ENCODE assay signal across 14 cellular contexts in genomic region chr1:11920239-11920903, GRCh38. TPM values are rescaled to one million over a fixed set of nuclear protein-coding genes. Genes with fewer than 3 reads are reported as not detected.
DNase-seq lines count a peak whose midpoint lies in the region; ATAC-seq and TF ChIP-seq lines count a peak whose summit lies in the region.
"Had no signal": no experiment of that assay in that cellular context is flagged by ENCODE, and none has a peak within 500 bp of the region (broad histone marks: within the 10 kb centered on the region; RNA-seq: fewer than 3 reads in every experiment).

No MANE protein-coding gene starts in this region.

- no peak overlapping the region for H3K4me3 ChIP-seq in body of pancreas
- no peak overlapping the region for H3K4me3 ChIP-seq in lung
- no peak overlapping the region for H3K4me3 ChIP-seq in stomach

- H3K27ac ChIP-seq in body of pancreas (no peak overlapping the region), lung (ENCODE audit: low read depth in 1 of 2, low read length in 1 of 2) (peak overlapping the region; percentile 14 to 32), stomach (peak overlapping the region in 3 of 5 donors; percentile 25 to 34 (median 28))
- H3K27ac ChIP-seq: 22Rv1 had no signal

- DNase-seq in DMS 273 (lab: John Stamatoyannopoulos, UW; ENCODE audit: unreplicated experiment) (peak; percentile 72), DMS 273 treated with DMSO at 0.1 percent for 48 hours (lab: John Stamatoyannopoulos, UW) (no peak), body of pancreas (peak in 3 of 4 donors; percentile 35 to 66 (median 62)), lung (ENCODE audit: low spot score) (no peak), stomach (peak; percentile 52), NAMALWA (ENCODE audit: low spot score) (no peak), NCI-H1417 (lab: John Stamatoyannopoulos, UW) (no peak), GDM1 (lab: John Stamatoyannopoulos, UW) (no peak)
- DNase-seq: activated CD4-positive, alpha-beta T cell treated with anti-CD3 and anti-CD28 coated beads, Interleukin-2, amount 10 ng/mL, durations not matched to agents 7 days and 5 days; DMS53; NCI-H2029; stimulated activated CD4-positive, alpha-beta T cell treated with anti-CD3 and anti-CD28 coated beads, Interleukin-4, amount 100 ng/mL, for 1 hour; T-cell had no signal

- WGBS in body of pancreas, 2 donors = 43 to 45% methylated on average over 3 to 12 of the region's 12 CpGs
- 75 to 80% methylated on average over 12 of the region's 12 CpGs for WGBS in lung, 2 donors
- WGBS in stomach, 5 donors = 38 to 61% (median 46%) methylated on average over 12 of the region's 12 CpGs

- H3K36me3 ChIP-seq in body of pancreas (replicated peaks in 1 of 2; ENCODE audit: insufficient read depth in 1 of 2, low read depth in 2 of 2) = peaks cover 4 to 9% of the 10 kb centered on the region in 2 donors
- H3K36me3 ChIP-seq in lung (ENCODE audit: control insufficient read depth in 2 of 2, insufficient read depth in 2 of 2, low read length in 2 of 2) = peaks cover 4 to 43% of the 10 kb centered on the region in 2 donors
- H3K36me3 ChIP-seq in stomach = peaks cover 40 to 69% (median 64%) of the 10 kb centered on the region in 4 donors

- H3K4me1 ChIP-seq in body of pancreas (peaks cover 44% of the 10 kb centered on the region), lung (ENCODE audit: control insufficient read depth in 2 of 2, insufficient read depth in 2 of 2, low read length in 2 of 2) (peaks cover 4 to 15% of the 10 kb centered on the region in 2 donors), stomach (peaks cover 51 to 75% (median 63%) of the 10 kb centered on the region in 4 donors)

- TF ChIP-seq POLR2A in body of pancreas (IDR thresholded peaks at IDR 0.05) = no peak
- no peak for TF ChIP-seq POLR2A in stomach (IDR thresholded peaks at IDR 0.05)

- intact Hi-C loops in body of pancreas (cut with DNase I) = no loop called here
- intact Hi-C loops in stomach (cut with DNase I; ENCODE audit: low total_unique reads) = no loop called here

- H3K9me3 ChIP-seq in body of pancreas = no peaks in the 10 kb centered on the region
- H3K9me3 ChIP-seq in lung (ENCODE audit: control insufficient read depth in 2 of 2, insufficient read depth in 1 of 2, low read length in 1 of 2) = no peaks in the 10 kb centered on the region
- no peaks in the 10 kb centered on the region for H3K9me3 ChIP-seq in stomach

- TF ChIP-seq EP300 in stomach (IDR thresholded peaks at IDR 0.05) = no peak

- TF ChIP-seq CTCF in body of pancreas (IDR thresholded peaks at IDR 0.05) (no peak), lung (IDR thresholded peaks at IDR 0.05; ENCODE audit: control extremely low read depth, extremely low read depth) (no peak), stomach (IDR thresholded peaks at IDR 0.05) (no peak)

- ATAC-seq in body of pancreas (no peak), lung (ENCODE audit: insufficient read depth, low FRiP score) (no peak)
- ATAC-seq: T-cell had no signal

- H3K27me3 ChIP-seq in body of pancreas (no peaks in the 10 kb centered on the region), lung (ENCODE audit: control insufficient read depth, insufficient read depth) (no peaks in the 10 kb centered on the region), stomach (no peaks in the 10 kb centered on the region)

RNA-seq across cellular contexts. Expression of gene KIAA2013, which starts 5.9 kb away (rescaled TPM):
- 10 to 100 TPM; 67.7 to 87.0 TPM for total RNA-seq in body of pancreas
- total RNA-seq in lung = 10 to 100 TPM; 28.1 to 54.5 TPM
- 10 to 100 TPM; 34.0 to 48.3 TPM for polyA plus RNA-seq in lung
- 100 to 1,000 TPM in 2 of 5 donors, 10 to 100 TPM in 3; 21.0 to 525 (median 70.0) TPM for total RNA-seq in stomach
- 10 to 100 TPM; 14.4 to 28.9 (median 15.5) TPM for polyA plus RNA-seq in stomach

RNA-seq across cellular contexts. Expression of gene PLOD1, which starts 14.1 kb away (rescaled TPM):
- total RNA-seq in body of pancreas (10 to 100 TPM; 30.9 to 39.6 TPM), lung (10 to 100 TPM; 68.8 to 89.5 TPM), stomach (10 to 100 TPM in 4 of 5 donors, 1 to 10 TPM in 1; 8.2 to 56.2 (median 39.4) TPM)
- polyA plus RNA-seq in lung (100 to 1,000 TPM in 1 of 2 donors, 10 to 100 TPM in 1; 33.5 to 112 TPM), stomach (10 to 100 TPM in 2 of 3 donors, 1 to 10 TPM in 1; 9.8 to 39.5 (median 31.1) TPM)

RNA-seq across cellular contexts. Expression of gene MFN2, which starts 59.9 kb away (rescaled TPM):
- total RNA-seq in body of pancreas (10 to 100 TPM; 20.1 to 20.8 TPM), lung (10 to 100 TPM; 26.7 to 70.8 TPM), stomach (10 to 100 TPM; 46.6 to 68.0 (median 53.6) TPM)
- polyA plus RNA-seq in lung (10 to 100 TPM; 30.4 to 49.3 TPM), stomach (10 to 100 TPM; 31.2 to 41.9 (median 37.4) TPM)

Comparison
In these comparisons a context has a peak if more than half of its experiments do, and no peak if none do; other contexts are left out.
1. DNase-seq: peak in DMS 273 (single experiment), body of pancreas (3 of 4) and stomach (single experiment); none in DMS 273 treated with DMSO at 0.1 percent for 48 hours (single experiment), lung (single experiment), NAMALWA (single experiment), NCI-H1417 (0 of 3) and GDM1 (single experiment).
2. H3K27ac ChIP-seq: peak in lung (2 of 2) and stomach (3 of 5); none in body of pancreas (0 of 4).